22 cellular contexts compared by ENCODE assay signal in the genomic region with DNA sequence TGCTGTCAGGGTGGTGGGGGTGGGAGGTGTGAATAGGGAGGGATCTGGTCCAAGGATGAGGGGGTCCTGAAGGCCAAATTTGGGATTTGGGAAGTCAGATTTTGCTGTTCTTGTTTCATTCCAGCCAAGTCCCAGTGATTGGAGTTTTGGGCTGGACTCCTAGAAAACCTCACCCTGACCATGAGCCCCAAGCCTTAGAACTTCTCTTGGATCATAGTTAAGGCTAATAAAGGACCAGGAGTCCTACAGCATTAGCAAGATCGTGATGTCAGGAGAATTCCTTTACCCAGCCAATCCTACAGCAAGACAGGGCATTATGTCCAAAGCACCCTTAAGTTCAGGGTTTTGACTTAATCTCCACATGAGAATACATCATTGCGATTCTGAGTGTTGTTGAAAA.
"Had no signal": no experiment of that assay in that cellular context is flagged by ENCODE, and none has a peak within 500 bp of the region (broad histone marks: within the 10 kb centered on the region; RNA-seq: fewer than 3 reads in every experiment).

No MANE protein-coding gene starts in this region.

- H3K4me3 ChIP-seq: lung, mucosa of descending colon, prostate gland, skin epidermis, spleen, testis, tibial artery had no signal

- H3K36me3 ChIP-seq: prostate gland, spleen, tibial artery had no signal

- H3K9me3 ChIP-seq: mucosa of descending colon, prostate gland, spleen, testis, tibial artery had no signal

- ATAC-seq: effector memory CD8-positive, alpha-beta T cell; left colon; mucosa of descending colon; naive thymus-derived CD4-positive, alpha-beta T cell; stimulated activated memory B cell treated with anti-CD40 and anti-IgM and Interleukin-4, amounts not matched to agents 10 μg/mL and 1 μg/mL and 100 μg/mL, for 72 hours; stimulated activated naive CD8-positive, alpha-beta T cell treated with anti-CD3 and anti-CD28 coated beads, Interleukin-15, Interleukin-2, amounts not matched to agents 100 U/mL and 50 U/mL, for 24 hours had no signal

- H3K27me3 ChIP-seq: testis had no signal

- H3K27ac ChIP-seq: prostate gland, skin epidermis, spleen, testis, tibial artery had no signal

- DNase-seq: cerebellar nuclear complex; cortex of kidney; effector memory CD8-positive, alpha-beta T cell; immature natural killer cell; islet precursor cell; kidney glomerular epithelial cell; left colon; left ventricle myocardium superior; mesenchymal stem cell; mucosa of descending colon; naive thymus-derived CD4-positive, alpha-beta T cell; nephron progenitor cell; spleen; stimulated activated CD4-positive, alpha-beta T cell treated with anti-CD3 and anti-CD28 coated beads, Interleukin-4, amount 100 ng/mL, for 4 hours; stimulated activated naive CD8-positive, alpha-beta T cell treated with anti-CD3 and anti-CD28 coated beads, Interleukin-15, Interleukin-2, amounts not matched to agents 100 U/mL and 50 U/mL, for 24 hours; testis; tibial artery had no signal

- FAIRE-seq: frontal cortex had no signal

- H3K4me1 ChIP-seq: prostate gland, spleen, testis, tibial artery had no signal
